17 cellular contexts compared by ENCODE assay signal in the genomic region with DNA sequence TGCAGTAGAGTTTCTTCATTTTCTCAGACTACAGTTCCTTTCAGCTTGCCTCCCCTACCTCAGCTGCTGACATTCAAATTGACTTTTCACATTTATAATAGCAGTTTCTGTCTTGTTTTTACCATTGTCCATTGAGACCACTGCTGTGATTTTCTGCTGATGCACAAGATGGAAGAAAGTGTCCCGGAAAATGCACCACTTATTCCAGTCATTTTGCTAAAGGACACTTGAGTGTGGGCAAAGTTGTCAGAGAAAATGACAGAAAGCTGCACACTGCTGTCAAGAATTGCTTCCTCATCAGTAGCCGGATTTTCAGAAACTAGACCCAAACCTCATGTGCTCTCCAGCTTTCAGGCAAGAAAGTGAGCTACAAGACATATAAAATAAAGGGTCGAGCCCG.
DNase-seq lines count a peak whose midpoint lies in the region; ATAC-seq and TF ChIP-seq lines count a peak whose summit lies in the region.
"Had no signal": no experiment of that assay in that cellular context is flagged by ENCODE, and none has a peak within 500 bp of the region (broad histone marks: within the 10 kb centered on the region; RNA-seq: fewer than 3 reads in every experiment).

No MANE protein-coding gene starts in this region.

- H3K4me1 ChIP-seq in GM23338 (ENCODE audit: insufficient read depth) (no peaks in the 10 kb centered on the region), OCI-LY3 (ENCODE audit: low read length) (peaks cover 18% of the 10 kb centered on the region), left lung (no peaks in the 10 kb centered on the region)

- intact Hi-C loops in left lung (cut with DNase I), result no loop called here

- H3K36me3 Mint-ChIP-seq in GM23338 (ENCODE audit: low read depth), result no peaks in the 10 kb centered on the region; the same call in 2 of the 3 replicates
- H3K36me3 Mint-ChIP-seq in osteocyte (ENCODE audit: unreplicated experiment), result peaks cover 3% of the 10 kb centered on the region
- H3K36me3 Mint-ChIP-seq: CD4-positive, alpha-beta memory T cell had no signal

- no peak overlapping the region for H3K4me3 ChIP-seq in GM23338
- H3K4me3 ChIP-seq in OCI-LY3 (ENCODE audit: low read length), result no peak overlapping the region
- no peak overlapping the region for H3K4me3 ChIP-seq in left lung
- H3K4me3 ChIP-seq: GM23248 had no signal

- DNase-seq in GM23338 (ENCODE audit: low spot score) (peak; percentile 6), osteocyte (ENCODE audit: extremely low spot score, unreplicated experiment) (no peak), NCI-H2107 (lab: John Stamatoyannopoulos, UW) (no peak), left lung (no peak), NCI-H146 (lab: John Stamatoyannopoulos, UW) (no peak)
- DNase-seq in activated CD4-positive, CD25-positive, alpha-beta regulatory T cell treated with anti-CD3 and anti-CD28 coated beads, Interleukin-2, amount 50 U/mL, for 72 hours, result no peak
- DNase-seq: C1 segment of cervical spinal cord; Calu3; CD4-positive, alpha-beta memory T cell; COR-L47; DMS53; DMS79 treated with DMSO at 0.1 percent for 48 hours; GM23248; H9 had no signal

- no peak for ATAC-seq in GM23338
- ATAC-seq in left lung, result no peak
- ATAC-seq: HCT116 had no signal

- H3K9me2 ChIP-seq in GM23338 (ENCODE audit: insufficient read depth), result 0 out of 2 replicates have a peak, but pooled peaks cover 3% of the 10 kb centered on the region

- H3K9ac ChIP-seq in OCI-LY3 (ENCODE audit: low read length), result no peak overlapping the region
- H3K9ac ChIP-seq: GM23248 had no signal

- H3K4me1 Mint-ChIP-seq in GM23338 (0 out of 3 replicates have a peak, but pooled peaks cover 4% of the 10 kb centered on the region), osteocyte (ENCODE audit: unreplicated experiment) (peaks cover 32% of the 10 kb centered on the region)
- H3K4me1 Mint-ChIP-seq: CD4-positive, alpha-beta memory T cell had no signal

- H3K27me3 ChIP-seq in GM23338 (ENCODE audit: insufficient read depth), result no peaks in the 10 kb centered on the region
- H3K27me3 ChIP-seq in OCI-LY3 (ENCODE audit: low read depth, low read length), result no peaks in the 10 kb centered on the region
- H3K27me3 ChIP-seq in left lung, result no peaks in the 10 kb centered on the region

- H3K4me3 Mint-ChIP-seq in GM23338, result no peak overlapping the region
- no peak overlapping the region for H3K4me3 Mint-ChIP-seq in osteocyte (ENCODE audit: unreplicated experiment)
- H3K4me3 Mint-ChIP-seq: B cell; CD4-positive, alpha-beta memory T cell; H9 had no signal

- H3K36me3 ChIP-seq in GM23338 (ENCODE audit: insufficient read depth) (no peaks in the 10 kb centered on the region), OCI-LY3 (replicated peaks; ENCODE audit: low read depth, low read length) (no peaks in the 10 kb centered on the region), left lung (no peaks in the 10 kb centered on the region)

- H3K9me3 ChIP-seq in OCI-LY3 (ENCODE audit: insufficient read depth, low read length), result no peaks in the 10 kb centered on the region
- H3K9me3 ChIP-seq in left lung, result no peaks in the 10 kb centered on the region

- no peaks in the 10 kb centered on the region for H3K27me3 Mint-ChIP-seq in GM23338 (ENCODE audit: insufficient read depth, low read depth, poor library complexity)
- H3K27me3 Mint-ChIP-seq in osteocyte (ENCODE audit: unreplicated experiment), result no peaks in the 10 kb centered on the region
- H3K27me3 Mint-ChIP-seq: CD4-positive, alpha-beta memory T cell had no signal

- TF ChIP-seq CTCF in GM23338 (conservative IDR thresholded peaks at IDR 0.05; ENCODE audit: low read depth in 2 of 2) (no peak), OCI-LY3 (IDR thresholded peaks at IDR 0.05; ENCODE audit: low read depth, low read length) (no peak), osteocyte (IDR thresholded peaks at IDR 0.05) (no peak), left lung (IDR thresholded peaks at IDR 0.05) (no peak)

- H3K27ac Mint-ChIP-seq in GM23338, result no peak overlapping the region
- H3K27ac Mint-ChIP-seq in osteocyte (ENCODE audit: unreplicated experiment), result peak overlapping the region; percentile 5
- H3K27ac Mint-ChIP-seq: B cell; CD4-positive, alpha-beta memory T cell; H9 had no signal

- H3K4me2 ChIP-seq in GM23338 (no peak overlapping the region), OCI-LY3 (ENCODE audit: low read length) (peak overlapping the region; percentile 4)

- H4K20me1 ChIP-seq in GM23338 (replicated peaks; ENCODE audit: insufficient read depth) (no peaks in the 10 kb centered on the region), OCI-LY3 (ENCODE audit: insufficient read depth, low read length) (no peaks in the 10 kb centered on the region)

- H2AFZ ChIP-seq in GM23338, result no peak overlapping the region
- peak overlapping the region; percentile 9; the same call in 1 of the 2 replicates for H2AFZ ChIP-seq in OCI-LY3 (ENCODE audit: low read depth, low read length)
- H2AFZ ChIP-seq: GM23248 had no signal

- H3F3A ChIP-seq in GM23338 (replicated peaks; ENCODE audit: low read depth), result no peaks in the 10 kb centered on the region

- no peak overlapping the region for H3K27ac ChIP-seq in GM23338 (ENCODE audit: low read depth)
- no peak overlapping the region for H3K27ac ChIP-seq in OCI-LY3 (ENCODE audit: low read length)
- no peak overlapping the region for H3K27ac ChIP-seq in left lung
- H3K27ac ChIP-seq: GM23248 had no signal

- H3K79me2 ChIP-seq in GM23338 (replicated peaks; ENCODE audit: insufficient read depth) (no peaks in the 10 kb centered on the region), OCI-LY3 (ENCODE audit: low read length) (no peaks in the 10 kb centered on the region)

- peaks cover 3% of the 10 kb centered on the region; the same call in 2 of the 3 replicates for H3K9me3 Mint-ChIP-seq in GM23338
- peaks cover 13% of the 10 kb centered on the region for H3K9me3 Mint-ChIP-seq in osteocyte (ENCODE audit: unreplicated experiment)

TF ChIP-seq in GM23338, 12 proteins besides CTCF, POLR2A, EP300 and RAD21:
- TF ChIP-seq POLR2AphosphoS5 (IDR thresholded peaks at IDR 0.05; ENCODE audit: low read depth), result no peak
